In genomic region chr6:56953597-56954388, GRCh38 we compare ENCODE assay signal across 7 cellular contexts. TPM values are rescaled to one million over a fixed set of nuclear protein-coding genes. Genes with fewer than 3 reads are reported as not detected.
DNase-seq lines count a peak whose midpoint lies in the region; ATAC-seq and TF ChIP-seq lines count a peak whose summit lies in the region.

No MANE protein-coding gene starts in this region.

- H3K4me1 ChIP-seq in IMR-90 (ENCODE audit: control insufficient read depth, insufficient read depth, low read length): peaks cover 11% of the 10 kb centered on the region
- no peaks in the 10 kb centered on the region for H3K4me1 ChIP-seq in ascending aorta
- H3K4me1 ChIP-seq in stomach smooth muscle (ENCODE audit: control insufficient read depth, insufficient read depth, low read length): peaks cover 6% of the 10 kb centered on the region

- peak overlapping the region; percentile 84 for H3K18ac ChIP-seq in IMR-90 (ENCODE audit: low read depth, low read length)

- H2BK20ac ChIP-seq in IMR-90 (ENCODE audit: low read depth, low read length): peak overlapping the region; percentile 19; the same call in 1 of the 2 replicates

- H2AK9ac ChIP-seq in IMR-90 (replicated peaks; ENCODE audit: low read depth, low read length, poor library complexity): peak overlapping the region; percentile 94

- H3K9ac ChIP-seq in IMR-90 (ENCODE audit: low read depth, low read length) (peak overlapping the region; percentile 96), stomach smooth muscle (ENCODE audit: low read length in 2 of 2) (peak overlapping the region; percentile 58 to 71)

- peak overlapping the region; percentile 93 for H2AFZ ChIP-seq in IMR-90 (replicated peaks; ENCODE audit: low read length, poor library complexity)

- in situ Hi-C loops in GM13977 (cut with MboI; ENCODE audit: low pct_unique_long_range_greater_than_20kb, low sequenced_read_pairs, unreplicated experiment): no loop called here
- in situ Hi-C loops in IMR-90 (cut with MboI; ENCODE audit: low sequenced_read_pairs): no loop called here

- H3K4me3 ChIP-seq in IMR-90 (ENCODE audit: insufficient read depth, low read depth, low read length): peak overlapping the region; percentile 88
- H3K4me3 ChIP-seq in ascending aorta: peak overlapping the region; percentile 61 to 75
- H3K4me3 ChIP-seq in kidney epithelial cell (ENCODE audit: low read depth, low read length): peak overlapping the region; percentile 81
- H3K4me3 ChIP-seq in stomach smooth muscle (ENCODE audit: low read length in 2 of 2): peak overlapping the region; percentile 83 to 86

- peak overlapping the region; percentile 80 for H2BK120ac ChIP-seq in IMR-90 (ENCODE audit: low read depth, low read length)

- no peaks in the 10 kb centered on the region for H3K27me3 ChIP-seq in IMR-90 (ENCODE audit: control insufficient read depth, insufficient read depth, low read length)
- H3K27me3 ChIP-seq in ascending aorta: no peaks in the 10 kb centered on the region
- no peaks in the 10 kb centered on the region for H3K27me3 ChIP-seq in kidney epithelial cell (ENCODE audit: control insufficient read depth, insufficient read depth, low read length)
- H3K27me3 ChIP-seq in stomach smooth muscle (ENCODE audit: control insufficient read depth in 1 of 2, insufficient read depth in 2 of 2, low read length in 2 of 2): no peaks in the 10 kb centered on the region

- H3K79me1 ChIP-seq in IMR-90 (ENCODE audit: low read depth in 1 of 2, low read length in 2 of 2): peaks cover 15 to 59% of the 10 kb centered on the region in 2 experiments

- TF ChIP-seq RAD21 in IMR-90 (IDR thresholded peaks at IDR 0.05; ENCODE audit: low read length): no peak

- TF ChIP-seq CTCF in GM13977 (IDR thresholded peaks at IDR 0.05; ENCODE audit: extremely low read depth, insufficient read depth, missing control alignments) (no peak), IMR-90 (conservative IDR thresholded peaks at IDR 0.05; ENCODE audit: low read depth, low read length) (no peak), ascending aorta (IDR thresholded peaks at IDR 0.05) (no peak), kidney epithelial cell (IDR thresholded peaks at IDR 0.05; ENCODE audit: insufficient read depth, low read length, poor library complexity, severe bottlenecking) (no peak)

- peak overlapping the region; percentile 85 for H2BK5ac ChIP-seq in IMR-90 (ENCODE audit: low read depth, low read length, poor library complexity, severe bottlenecking)

- peak overlapping the region; percentile 89 for H3K4ac ChIP-seq in IMR-90 (ENCODE audit: low read depth, low read length)

- H3K36me3 ChIP-seq in IMR-90 (ENCODE audit: control insufficient read depth, insufficient read depth, low read length): peaks cover 3% of the 10 kb centered on the region; the same call in 1 of the 2 replicates
- H3K36me3 ChIP-seq in ascending aorta: no peaks in the 10 kb centered on the region
- no peaks in the 10 kb centered on the region for H3K36me3 ChIP-seq in kidney epithelial cell (ENCODE audit: control insufficient read depth, insufficient read depth, low read length)
- H3K36me3 ChIP-seq in stomach smooth muscle (ENCODE audit: control insufficient read depth in 2 of 2, insufficient read depth in 2 of 2, low read length in 2 of 2): no peaks in the 10 kb centered on the region

- peak overlapping the region; percentile 75 to 84; a peak in 2 of 4 replicates for H4K8ac ChIP-seq in IMR-90 (ENCODE audit: low read depth in 2 of 2, low read length in 2 of 2)

- intact Hi-C loops in IMR-90 (cut with micrococcal nuclease): loop anchor here (10.0 kb wide), 1 partner anchor 309 kb away; the partner anchor contains the start of gene DST
- intact Hi-C loops in ascending aorta (cut with DNase I): loop anchor here (1.0 to 10.0 kb wide), 2 partner anchors 221 to 364 kb away; partner anchors contain the start of genes BAG2 and PRIM2

- H4K5ac ChIP-seq in IMR-90 (ENCODE audit: low read depth, low read length): peak overlapping the region; percentile 32

- H2AK5ac ChIP-seq in IMR-90 (ENCODE audit: low read depth, low read length): peak overlapping the region; percentile 71

- POLR2A ChIA-PET in IMR-90 (lab: Charles Lee; ENCODE audit: unreplicated experiment): no interaction called here

- 2% methylated on average over 8 of the region's 38 CpGs; no CpG with 5 or more reads in 1 of the 2 experiments for WGBS in IMR-90 (ENCODE audit: extremely low coverage in 2 of 2, insufficient read length in 1 of 2), 2 experiments

- H3K56ac ChIP-seq in IMR-90 (ENCODE audit: extremely low read depth, insufficient read depth, low read length): peak overlapping the region; percentile 86; the same call in 1 of the 2 replicates

- H4K20me1 ChIP-seq in IMR-90 (ENCODE audit: insufficient read depth, low read length): no peaks in the 10 kb centered on the region; the same call in 1 of the 2 replicates

- H3K9me3 ChIP-seq in IMR-90 (ENCODE audit: control insufficient read depth, insufficient read depth, low read length): no peaks in the 10 kb centered on the region
- no peaks in the 10 kb centered on the region for H3K9me3 ChIP-seq in ascending aorta
- no peaks in the 10 kb centered on the region for H3K9me3 ChIP-seq in stomach smooth muscle (ENCODE audit: control insufficient read depth in 2 of 2, low read length in 2 of 2)

- dilution Hi-C loops in IMR-90 (cut with HindIII; ENCODE audit: low sequenced_read_pairs, unreplicated experiment): no loop called here

- no peak for ATAC-seq in IMR-90 (ENCODE audit: low read depth)

- peak overlapping the region; percentile 78 for H3K4me2 ChIP-seq in IMR-90 (ENCODE audit: low read depth, low read length)

- H3K23ac ChIP-seq in IMR-90 (ENCODE audit: low read depth, low read length): peak overlapping the region; percentile 83

- CTCF ChIA-PET in IMR-90 (lab: Yijun Ruan, JAX): interaction anchor here (1.1 to 1.3 kb wide), 2 partner anchors 49 to 51 kb away, joined by 3 read pairs; no protein-coding TSS in a partner anchor

- BruUV-seq in IMR-90 (replicated peaks; lab: Mats Ljungman, UMichigan): no TSS peak

- peak overlapping the region; percentile 94 for H3K27ac ChIP-seq in IMR-90 (ENCODE audit: insufficient read depth, low read length)
- H3K27ac ChIP-seq in ascending aorta: peak overlapping the region; percentile 47 to 63
- no peak overlapping the region for H3K27ac ChIP-seq in stomach smooth muscle (ENCODE audit: low read length)

- H3K9me1 ChIP-seq in IMR-90 (ENCODE audit: insufficient read depth, low read length): no peaks in the 10 kb centered on the region

- H3K14ac ChIP-seq in IMR-90 (replicated peaks; ENCODE audit: low read depth, low read length): peak overlapping the region; percentile 84

- no peak for TF ChIP-seq POLR2A in IMR-90 (IDR thresholded peaks at IDR 0.05; ENCODE audit: low read depth, low read length)

- H4K91ac ChIP-seq in IMR-90 (ENCODE audit: insufficient read depth, low read depth, low read length): peak overlapping the region; percentile 97

- DNase-seq in GM13977 (ENCODE audit: low spot score) (peak; percentile 31), IMR-90 (no peak), ascending aorta (ENCODE audit: low spot score in 2 of 2) (no peak), kidney epithelial cell (ENCODE audit: low read depth) (no peak), HPDE6-E6E7 (ENCODE audit: extremely low spot score) (no peak), putamen (ENCODE audit: low spot score) (no peak)

- H2BK15ac ChIP-seq in IMR-90 (ENCODE audit: low read depth, low read length): peak overlapping the region; percentile 80; the same call in 2 of the 3 replicates

TF ChIP-seq in IMR-90, 13 proteins besides CTCF, POLR2A, EP300 and RAD21:
- TF ChIP-seq MAZ (IDR thresholded peaks at IDR 0.05; ENCODE audit: borderline replicate concordance, low read depth, low read length) (no peak), SMC3 (IDR thresholded peaks at IDR 0.05; ENCODE audit: low read depth, low read length) (no peak), BHLHE40 (IDR thresholded peaks at IDR 0.05; ENCODE audit: low read depth, low read length) (no peak)
TF ChIP-seq in IMR-90: peak in this region for 0.

RNA-seq across cellular contexts. Expression of gene BEND6, which starts 1.1 kb away (rescaled TPM):
- total RNA-seq in IMR-90 (2012; rRNA removed) (9.7 and 10.6 TPM in 2 replicates), ascending aorta (1.3 TPM), kidney epithelial cell (2.7 and 2.8 TPM in 2 replicates)
- polyA plus RNA-seq in IMR-90 (2012; rRNA removed): 4.0 and 4.1 TPM in 2 replicates
- 1.1 TPM in 2 replicates for polyA plus RNA-seq in IMR-90 (2012; cell fraction: cytosol; rRNA removed)
- polyA plus RNA-seq in IMR-90 (2012; cell fraction: nucleus; rRNA removed; ENCODE audit: low replicate concordance): 0.66 and 5.0 TPM in 2 replicates
